8 cellular contexts compared by ENCODE assay signal in the genomic region with DNA sequence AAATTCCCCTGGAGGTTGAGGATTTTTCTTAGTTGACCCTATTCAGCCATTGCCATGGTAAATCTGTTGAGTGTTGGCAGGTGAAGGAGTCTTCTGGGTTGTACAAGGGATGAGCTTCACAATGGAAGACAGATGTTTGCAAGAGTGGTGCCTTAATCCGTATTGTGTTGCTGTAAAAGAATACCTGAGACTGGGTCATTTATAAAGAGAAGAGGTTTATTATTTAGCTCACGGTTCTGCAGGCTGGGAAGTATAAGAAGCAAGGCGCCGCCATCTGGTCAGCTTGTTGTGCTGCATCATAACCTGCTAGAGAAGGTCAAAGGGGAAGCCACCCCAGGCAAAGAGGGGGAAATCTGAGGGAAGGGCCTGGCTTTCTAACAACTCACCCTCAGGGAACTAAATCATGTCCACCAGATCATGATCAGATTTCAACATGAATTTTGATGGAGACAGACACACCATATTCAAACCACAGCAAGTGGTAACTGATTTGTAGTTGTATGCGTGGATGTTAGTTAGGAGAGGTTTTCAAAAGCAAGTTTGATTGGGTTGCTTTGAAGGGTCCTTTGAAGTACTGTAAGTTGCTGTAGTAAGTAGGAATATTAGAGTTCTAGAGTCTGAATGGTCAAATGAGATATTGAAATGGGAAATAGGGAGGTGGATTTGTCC. TPM values are rescaled to one million over a fixed set of nuclear protein-coding genes. Genes with fewer than 3 reads are reported as not detected.
DNase-seq lines count a peak whose midpoint lies in the region; ATAC-seq and TF ChIP-seq lines count a peak whose summit lies in the region.

No MANE protein-coding gene starts in this region.

- peak overlapping the region; percentile 75 for H3K27ac Mint-ChIP-seq in neural crest cell (ENCODE audit: unreplicated experiment)

- no peak overlapping the region for H3K27ac ChIP-seq in HL-60 (replicated peaks)
- no peak overlapping the region for H3K27ac ChIP-seq in testis

- no peaks in the 10 kb centered on the region for H3K27me3 Mint-ChIP-seq in activated T-cell treated with anti-CD3 and anti-CD28 coated beads, Interleukin-2, amount 50 U/mL, for 4 hours (ENCODE audit: low read depth)
- no peaks in the 10 kb centered on the region for H3K27me3 Mint-ChIP-seq in neural crest cell (ENCODE audit: low read depth)

- no peaks in the 10 kb centered on the region for H3K9me3 Mint-ChIP-seq in activated T-cell treated with anti-CD3 and anti-CD28 coated beads, Interleukin-2, amount 50 U/mL, for 4 hours
- no peaks in the 10 kb centered on the region for H3K9me3 Mint-ChIP-seq in neural crest cell

- TF ChIP-seq CTCF in HL-60 (IDR thresholded peaks at IDR 0.05; ENCODE audit: insufficient read depth, low read length) (peak; percentile 9), neural crest cell (conservative IDR thresholded peaks at IDR 0.05) (peak; percentile 73), testis (IDR thresholded peaks at IDR 0.05) (peak; percentile 23 to 55 (median 47))

- no peaks in the 10 kb centered on the region for H3K36me3 ChIP-seq in testis (ENCODE audit: low read depth, missing control alignments)

- no peaks in the 10 kb centered on the region for H3K27me3 ChIP-seq in HL-60 (ENCODE audit: insufficient read depth, poor library complexity, severe bottlenecking)
- no peaks in the 10 kb centered on the region for H3K27me3 ChIP-seq in testis

- no peaks in the 10 kb centered on the region for H3K36me3 Mint-ChIP-seq in activated T-cell treated with anti-CD3 and anti-CD28 coated beads, Interleukin-2, amount 50 U/mL, for 4 hours (ENCODE audit: insufficient read depth)
- peaks cover 3% of the 10 kb centered on the region for H3K36me3 Mint-ChIP-seq in neural crest cell (ENCODE audit: low read depth)

- no peak for TF ChIP-seq POLR2A in testis (IDR thresholded peaks at IDR 0.05)

- DNase-seq in ELR (ENCODE audit: low read depth) = peak; percentile 82
- peak in 1 of 2 experiments; percentile 46 for DNase-seq in HL-60 (ENCODE audit: low read depth in 1 of 2, low spot score in 1 of 2)
- peak; percentile 83 for DNase-seq in NOMO-1 treated with DMSO at 0.1 percent for 48 hours (lab: John Stamatoyannopoulos, UW; ENCODE audit: unreplicated experiment)
- peak; percentile 38 for DNase-seq in activated T-cell treated with anti-CD3 and anti-CD28 coated beads, Interleukin-2, amount 50 U/mL, for 4 hours
- peak; percentile 53 for DNase-seq in fibroblast of the conjunctiva (ENCODE audit: low read depth)
- peak; percentile 49 for DNase-seq in neural crest cell (ENCODE audit: low read depth, low spot score)
- peak; percentile 87 for DNase-seq in testis

- peaks cover 23% of the 10 kb centered on the region for H3K4me1 Mint-ChIP-seq in activated T-cell treated with anti-CD3 and anti-CD28 coated beads, Interleukin-2, amount 50 U/mL, for 4 hours (ENCODE audit: low read depth)
- H3K4me1 Mint-ChIP-seq in neural crest cell = peaks cover 35% of the 10 kb centered on the region

- H3K4me3 Mint-ChIP-seq in activated T-cell treated with anti-CD3 and anti-CD28 coated beads, Interleukin-2, amount 50 U/mL, for 4 hours = no peak overlapping the region
- peak overlapping the region; percentile 98 for H3K4me3 Mint-ChIP-seq in neural crest cell

- ATAC-seq in activated T-cell treated with anti-CD3 and anti-CD28 coated beads, Interleukin-2, amount 50 U/mL, for 4 hours = no peak
- ATAC-seq in GM18870 (IDR thresholded peaks at IDR 0.05; ENCODE audit: unreplicated experiment) = no peak

- 42 to 44% methylated on average over 5 of the region's 5 CpGs for WGBS in testis, 2 donors

- no peak overlapping the region for H3K4me3 ChIP-seq in HL-60 (replicated peaks; ENCODE audit: insufficient read depth, low read length)
- H3K4me3 ChIP-seq in testis = no peak overlapping the region

- no peaks in the 10 kb centered on the region for H3K9me3 ChIP-seq in testis

- intact Hi-C loops in testis (cut with DNase I; ENCODE audit: low total_unique reads) = no loop called here

- H3K4me1 ChIP-seq in testis = no peaks in the 10 kb centered on the region

RNA-seq across cellular contexts. Expression of gene TNPO1, which starts 2.5 kb away (rescaled TPM):
- 100 to 1,000 TPM; 145 to 166 (median 152) TPM for total RNA-seq in activated T-cell treated with anti-CD3 and anti-CD28 coated beads, Interleukin-2, amount 50 U/mL, for 4 hours
- total RNA-seq in neural crest cell (172 and 176 TPM in 2 replicates), testis (100 to 1,000 TPM; 120 to 132 TPM)
- 83.4 TPM for polyA plus RNA-seq in testis (ENCODE audit: insufficient read depth, low read depth, low replicate concordance)

Comparison
In these comparisons a context has a peak if more than half of its experiments do, and no peak if none do; other contexts are left out.
1. CTCF ChIP-seq: peak in every context shown above with its lines; median percentile 73 in neural crest cell; 47 in testis; 9 in HL-60.